ENCODE assay signal across 9 cellular contexts in genomic region chr4:23945521-23946017, GRCh38. TPM values are rescaled to one million over a fixed set of nuclear protein-coding genes. Genes with fewer than 3 reads are reported as not detected.
DNase-seq lines count a peak whose midpoint lies in the region; ATAC-seq and TF ChIP-seq lines count a peak whose summit lies in the region.
"Had no signal": no experiment of that assay in that cellular context is flagged by ENCODE, and none has a peak within 500 bp of the region (broad histone marks: within the 10 kb centered on the region; RNA-seq: fewer than 3 reads in every experiment).

No MANE protein-coding gene starts in this region.

- H3K27ac ChIP-seq in left ventricle myocardium inferior (replicated peaks): peak overlapping the region; percentile 71
- H3K27ac ChIP-seq: ascending aorta had no signal

- no peaks in the 10 kb centered on the region for H3K27me3 ChIP-seq in left ventricle myocardium inferior (ENCODE audit: low read depth)
- H3K27me3 ChIP-seq: ascending aorta had no signal

- no peaks in the 10 kb centered on the region for H3K9me3 ChIP-seq in left ventricle myocardium inferior (replicated peaks)
- H3K9me3 ChIP-seq: ascending aorta had no signal

- peak; percentile 72 for ATAC-seq in HG03066 (IDR thresholded peaks at IDR 0.05; ENCODE audit: low read depth, unreplicated experiment)
- no peak for ATAC-seq in GM21786 (IDR thresholded peaks at IDR 0.05; ENCODE audit: unreplicated experiment)
- ATAC-seq in HG03571 (IDR thresholded peaks at IDR 0.05; ENCODE audit: unreplicated experiment): no peak

- intact Hi-C loops in left ventricle myocardium inferior (cut with micrococcal nuclease): no loop called here

- H3K4me3 ChIP-seq in left ventricle myocardium inferior: no peak overlapping the region
- H3K4me3 ChIP-seq: ascending aorta had no signal

- peaks cover 24% of the 10 kb centered on the region for H3K4me1 ChIP-seq in left ventricle myocardium inferior
- H3K4me1 ChIP-seq: ascending aorta had no signal

- TF ChIP-seq CTCF in left ventricle myocardium inferior (IDR thresholded peaks at IDR 0.05; ENCODE audit: borderline replicate concordance): no peak

- DNase-seq in T1000 (lab: John Stamatoyannopoulos, UW) (peak; percentile 80), left ventricle myocardium inferior (no peak), stromal cell of bone marrow (ENCODE audit: low read depth) (peak; percentile 53), occipital lobe (lab: John Stamatoyannopoulos, UW) (no peak), activated gamma-delta T cell treated with Interleukin-2 at 50 U/mL for 16 hours (no peak)

- no peaks in the 10 kb centered on the region for H3K36me3 ChIP-seq in left ventricle myocardium inferior
- H3K36me3 ChIP-seq: ascending aorta had no signal

RNA-seq across cellular contexts. Expression of gene PPARGC1A, which starts 55.7 kb away (rescaled TPM):
- 108 TPM for total RNA-seq in left ventricle myocardium inferior
- 5.5 TPM for total RNA-seq in occipital lobe

Comparison
In these comparisons a context has a peak if more than half of its experiments do, and no peak if none do; other contexts are left out.
1. DNase-seq: peak in T1000 (single experiment) and stromal cell of bone marrow (single experiment); none in left ventricle myocardium inferior (single experiment), occipital lobe (single experiment) and activated gamma-delta T cell treated with Interleukin-2 at 50 U/mL for 16 hours (single experiment).
2. RNA of gene PPARGC1A, which starts 55.7 kb away (total RNA-seq): 108 TPM in left ventricle myocardium inferior (single experiment); 5.5 TPM in occipital lobe (single experiment); every median in the first group is over 10 times any median in the second.